Comparison of ENCODE assay signal across 9 cellular contexts in the genomic region with DNA sequence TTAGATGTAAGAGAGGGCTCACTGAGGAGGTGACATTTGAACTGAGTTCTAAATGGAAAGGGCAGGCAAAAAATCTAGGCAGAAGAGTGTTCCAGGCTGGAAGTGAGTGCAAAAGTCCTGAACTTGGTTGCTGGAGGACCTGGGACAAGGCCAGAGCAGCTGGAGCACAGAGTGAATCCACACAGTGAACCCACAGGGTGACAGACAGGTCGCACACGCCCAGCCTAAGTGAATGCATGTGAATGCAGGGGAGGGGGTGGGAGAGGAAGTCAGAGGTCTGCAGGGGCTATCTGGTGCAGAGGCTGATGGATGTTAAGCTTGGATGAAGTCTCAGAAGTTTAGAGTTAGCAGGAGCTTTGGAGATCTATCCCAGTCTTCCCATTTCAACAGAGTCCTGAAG. TPM values are rescaled to one million over a fixed set of nuclear protein-coding genes. Genes with fewer than 3 reads are reported as not detected.
A peak's percentile ranks its signal among the peaks of the same experiment; 100 is the strongest.
DNase-seq lines count a peak whose midpoint lies in the region; ATAC-seq lines count a peak whose summit lies in the region.
"Had no signal": no experiment of that assay in that cellular context is flagged by ENCODE, and none has a peak within 500 bp of the region (broad histone marks: within the 10 kb centered on the region; RNA-seq: fewer than 3 reads in every experiment).

No MANE protein-coding gene starts in this region.

- no peak overlapping the region for H3K14ac ChIP-seq in neuronal stem cell (ENCODE audit: low read length)

- H3K4me2 ChIP-seq in neuronal stem cell (ENCODE audit: insufficient read depth, low read length, poor library complexity, severe bottlenecking) = no peak overlapping the region

- ATAC-seq in CD4-positive, CD25-positive, alpha-beta regulatory T cell (ENCODE audit: low read depth in 2 of 2) = no peak
- no peak for ATAC-seq in GM19455 (IDR thresholded peaks at IDR 0.05; ENCODE audit: unreplicated experiment)

- H3K36me3 ChIP-seq in CD4-positive, CD25-positive, alpha-beta regulatory T cell (ENCODE audit: control insufficient read depth, insufficient read depth, low read length) = peaks cover 8% of the 10 kb centered on the region
- peaks cover 8% of the 10 kb centered on the region for H3K36me3 ChIP-seq in MG63
- peaks cover 3% of the 10 kb centered on the region for H3K36me3 ChIP-seq in ectodermal cell (ENCODE audit: control insufficient read depth, insufficient read depth, low read length)
- peaks cover 6 to 21% of the 10 kb centered on the region in 2 donors for H3K36me3 ChIP-seq in neuronal stem cell (replicated peaks in 1 of 2; ENCODE audit: control insufficient read depth in 2 of 2, insufficient read depth in 2 of 2, low read length in 2 of 2)

- H3K18ac ChIP-seq in neuronal stem cell (ENCODE audit: low read length) = no peak overlapping the region

- no peak overlapping the region for H4K91ac ChIP-seq in neuronal stem cell (ENCODE audit: low read depth, low read length, poor library complexity)

- H3K9ac ChIP-seq in neuronal stem cell (ENCODE audit: low read depth, low read length, poor library complexity) = no peak overlapping the region

- H3K27ac ChIP-seq in CD4-positive, CD25-positive, alpha-beta regulatory T cell (ENCODE audit: insufficient read depth, low read length, poor library complexity, severe bottlenecking) = peak overlapping the region; percentile 74
- no peak overlapping the region for H3K27ac ChIP-seq in ectodermal cell (ENCODE audit: insufficient read depth, low read depth, low read length, poor library complexity, severe bottlenecking)
- no peak overlapping the region for H3K27ac ChIP-seq in neuronal stem cell (replicated peaks; ENCODE audit: low read length)

- no peak overlapping the region for H2BK15ac ChIP-seq in neuronal stem cell (ENCODE audit: low read length)

- H3K9me3 ChIP-seq in CD4-positive, CD25-positive, alpha-beta regulatory T cell (ENCODE audit: control insufficient read depth in 2 of 2, low read length in 2 of 2) = no peaks in the 10 kb centered on the region
- H3K9me3 ChIP-seq in MG63 = no peaks in the 10 kb centered on the region
- H3K9me3 ChIP-seq in ectodermal cell (ENCODE audit: control insufficient read depth, low read length) = no peaks in the 10 kb centered on the region
- peaks cover 0 to 2% of the 10 kb centered on the region in 2 donors for H3K9me3 ChIP-seq in neuronal stem cell (replicated peaks in 1 of 2; ENCODE audit: control insufficient read depth in 2 of 2, insufficient read depth in 1 of 2, low read depth in 1 of 2, low read length in 2 of 2)

- no peak overlapping the region for H2BK120ac ChIP-seq in neuronal stem cell (ENCODE audit: low read depth, low read length)

- peaks cover 16% of the 10 kb centered on the region for H3K36me3 Mint-ChIP-seq in CD4-positive, CD25-positive, alpha-beta regulatory T cell

- peaks cover 63% of the 10 kb centered on the region for H3K4me1 ChIP-seq in CD4-positive, CD25-positive, alpha-beta regulatory T cell (ENCODE audit: control insufficient read depth, insufficient read depth, low read length, poor library complexity, severe bottlenecking)
- peaks cover 11% of the 10 kb centered on the region for H3K4me1 ChIP-seq in ectodermal cell (ENCODE audit: control insufficient read depth, insufficient read depth, low read length)
- H3K4me1 ChIP-seq in neuronal stem cell (ENCODE audit: control insufficient read depth in 2 of 2, insufficient read depth in 1 of 2, low read depth in 1 of 2, low read length in 2 of 2) = peaks cover 12 to 17% of the 10 kb centered on the region in 2 donors

- H2AK5ac ChIP-seq in neuronal stem cell (ENCODE audit: low read depth, low read length) = no peak overlapping the region

- no peaks in the 10 kb centered on the region for H3K9me3 Mint-ChIP-seq in CD4-positive, CD25-positive, alpha-beta regulatory T cell

- no peak overlapping the region for H2BK12ac ChIP-seq in neuronal stem cell (ENCODE audit: low read length)

- H3K4me3 ChIP-seq in CD4-positive, CD25-positive, alpha-beta regulatory T cell (ENCODE audit: low read depth, low read length) = peak overlapping the region; percentile 84
- H3K4me3 ChIP-seq in MG63 (peak overlapping the region; percentile 73), ectodermal cell (ENCODE audit: insufficient read depth, low read depth, low read length) (peak overlapping the region; percentile 67), neuronal stem cell (ENCODE audit: low read length in 2 of 2) (no peak overlapping the region)

- peaks cover 28 to 71% (median 51%) of the 10 kb centered on the region in 4 donors for H3K4me1 Mint-ChIP-seq in CD4-positive, CD25-positive, alpha-beta regulatory T cell

- H3K79me1 ChIP-seq in neuronal stem cell (ENCODE audit: low read depth, low read length) = peaks cover 4% of the 10 kb centered on the region

- H3K23ac ChIP-seq in neuronal stem cell (ENCODE audit: low read depth, low read length, poor library complexity) = no peak overlapping the region

- H3K4me3 Mint-ChIP-seq in CD4-positive, CD25-positive, alpha-beta regulatory T cell = peak overlapping the region; percentile 93 to 96 (median 94)

- H3K4ac ChIP-seq in neuronal stem cell (ENCODE audit: low read length) = no peak overlapping the region

- DNase-seq in CD4-positive, CD25-positive, alpha-beta regulatory T cell = no peak
- DNase-seq in MG63 (no peak), neuronal stem cell (ENCODE audit: low spot score) (no peak), NOMO-1 (lab: John Stamatoyannopoulos, UW; ENCODE audit: unreplicated experiment in 2 of 2) (no peak), AG08396 (ENCODE audit: low spot score) (no peak), DMS79 (lab: John Stamatoyannopoulos, UW) (no peak)

- H2BK5ac ChIP-seq in neuronal stem cell (ENCODE audit: low read length) = no peak overlapping the region

- peak overlapping the region in 2 of 3 donors; percentile 88 to 96 for H3K27ac Mint-ChIP-seq in CD4-positive, CD25-positive, alpha-beta regulatory T cell

- H3K27me3 ChIP-seq in CD4-positive, CD25-positive, alpha-beta regulatory T cell (ENCODE audit: control insufficient read depth, insufficient read depth, low read length) = peaks cover 16% of the 10 kb centered on the region
- H3K27me3 ChIP-seq in MG63 = peaks cover 22% of the 10 kb centered on the region
- peaks cover 34% of the 10 kb centered on the region for H3K27me3 ChIP-seq in ectodermal cell (ENCODE audit: control insufficient read depth, insufficient read depth, low read length, poor library complexity, severe bottlenecking)
- peaks cover 6 to 39% (median 22%) of the 10 kb centered on the region in 3 experiments for H3K27me3 ChIP-seq in neuronal stem cell (ENCODE audit: control insufficient read depth in 3 of 3, insufficient read depth in 3 of 3, low read depth in 1 of 3, low read length in 3 of 3)

- 41 to 66% methylated on average over 2 of the region's 2 CpGs for WGBS in ectodermal cell, 2 experiments
- WGBS in neuronal stem cell (ENCODE audit: extremely low coverage in 2 of 2, insufficient read length in 2 of 2, insufficient replicate concordance in 1 of 2), 2 donors = no CpG with 5 or more reads among the region's 2 CpGs

- peaks cover 34% of the 10 kb centered on the region for H3K27me3 Mint-ChIP-seq in CD4-positive, CD25-positive, alpha-beta regulatory T cell

- H4K8ac ChIP-seq in neuronal stem cell (ENCODE audit: low read depth, low read length) = no peak overlapping the region

- H2AFZ ChIP-seq in neuronal stem cell (ENCODE audit: low read length) = peak overlapping the region; percentile 83

RNA-seq across cellular contexts. Expression of gene TTF1, which starts 0.6 kb away (rescaled TPM):
- 16.9 TPM for total RNA-seq in CD4-positive, CD25-positive, alpha-beta regulatory T cell
- 1 to 10 TPM; 5.1 to 8.1 (median 5.7) TPM for polyA plus RNA-seq in CD4-positive, CD25-positive, alpha-beta regulatory T cell
- total RNA-seq in MG63 (2014; rRNA removed; shearing (Covaris generic); ENCODE audit: low replicate concordance) = 7.6 and 9.7 TPM in 2 replicates
- polyA plus RNA-seq in ectodermal cell (2013, experiment 1 of 4) = 34.2 TPM
- 31.9 TPM for polyA plus RNA-seq in ectodermal cell (2013, experiment 2 of 4)
- 21.0 TPM for polyA plus RNA-seq in ectodermal cell (2013, experiment 3 of 4)
- 24.9 TPM for polyA plus RNA-seq in ectodermal cell (2013, experiment 4 of 4)
- polyA plus RNA-seq in neuronal stem cell (2013, experiment 1 of 2) = 21.3 TPM
- 21.1 TPM for polyA plus RNA-seq in neuronal stem cell (2013, experiment 2 of 2)

RNA-seq across cellular contexts. Expression of gene CFAP77, which starts 2.8 kb away (rescaled TPM):
- not detected for total RNA-seq in CD4-positive, CD25-positive, alpha-beta regulatory T cell
- polyA plus RNA-seq in CD4-positive, CD25-positive, alpha-beta regulatory T cell = not detected
- total RNA-seq in MG63 (2014; rRNA removed; shearing (Covaris generic); ENCODE audit: low replicate concordance) = not detected in 2 replicates
- polyA plus RNA-seq in ectodermal cell (2013, experiment 1 of 4) = 3.7 TPM
- 7.3 TPM for polyA plus RNA-seq in ectodermal cell (2013, experiment 2 of 4)
- 5.2 TPM for polyA plus RNA-seq in ectodermal cell (2013, experiment 3 of 4)
- polyA plus RNA-seq in ectodermal cell (2013, experiment 4 of 4) = 7.0 TPM
- polyA plus RNA-seq in neuronal stem cell (2013, experiment 1 of 2) = 0.40 TPM
- 0.40 TPM for polyA plus RNA-seq in neuronal stem cell (2013, experiment 2 of 2)
- polyA plus RNA-seq: adipose tissue had no signal

RNA-seq across cellular contexts. Expression of gene SETX, which starts 52.4 kb away (rescaled TPM):
- 70.5 TPM for total RNA-seq in CD4-positive, CD25-positive, alpha-beta regulatory T cell
- 10 to 100 TPM; 22.6 to 31.3 (median 27.3) TPM for polyA plus RNA-seq in CD4-positive, CD25-positive, alpha-beta regulatory T cell
- 16.5 and 24.2 TPM in 2 replicates for total RNA-seq in MG63 (2014; rRNA removed; shearing (Covaris generic); ENCODE audit: low replicate concordance)
- polyA plus RNA-seq in ectodermal cell (2013, experiment 1 of 4) = 25.3 TPM
- polyA plus RNA-seq in ectodermal cell (2013, experiment 2 of 4) = 27.9 TPM
- 19.0 TPM for polyA plus RNA-seq in ectodermal cell (2013, experiment 3 of 4)
- 23.6 TPM for polyA plus RNA-seq in ectodermal cell (2013, experiment 4 of 4)
- polyA plus RNA-seq in neuronal stem cell (2013, experiment 1 of 2) = 9.3 TPM
- polyA plus RNA-seq in neuronal stem cell (2013, experiment 2 of 2) = 9.6 TPM

Comparison
In these comparisons a context has a peak if more than half of its experiments do, and no peak if none do; other contexts are left out.
1. H3K4me3 ChIP-seq: peak in CD4-positive, CD25-positive, alpha-beta regulatory T cell (single experiment), MG63 (single experiment) and ectodermal cell (single experiment); none in neuronal stem cell (0 of 2).